Comparison of ENCODE assay signal across 16 cellular contexts in genomic region chr20:1687053-1687452, GRCh38. TPM values are rescaled to one million over a fixed set of nuclear protein-coding genes. Genes with fewer than 3 reads are reported as not detected.
DNase-seq lines count a peak whose midpoint lies in the region; ATAC-seq and TF ChIP-seq lines count a peak whose summit lies in the region.
"Had no signal": no experiment of that assay in that cellular context is flagged by ENCODE, and none has a peak within 500 bp of the region (broad histone marks: within the 10 kb centered on the region; RNA-seq: fewer than 3 reads in every experiment).

No MANE protein-coding gene starts in this region.

- peak overlapping the region; percentile 95 for H3K27ac Mint-ChIP-seq in activated naive CD4-positive, alpha-beta T cell treated with anti-CD3 and anti-CD28 coated beads for 36 hours
- no peak overlapping the region for H3K27ac Mint-ChIP-seq in activated naive CD4-positive, alpha-beta T cell treated with anti-CD3 and anti-CD28 coated beads, Interleukin-2, amount 10 ng/mL, durations not matched to agents 7 days and 5 days
- peak overlapping the region; percentile 92 for H3K27ac Mint-ChIP-seq in CD8-positive, alpha-beta T cell
- H3K27ac Mint-ChIP-seq in activated CD8-positive, alpha-beta T cell treated with anti-CD3 and anti-CD28 coated beads, Interleukin-2, amount 10 ng/mL, durations not matched to agents 7 days and 5 days = peak overlapping the region; percentile 84
- peak overlapping the region; percentile 88 to 97 (median 95) for H3K27ac Mint-ChIP-seq in naive thymus-derived CD8-positive, alpha-beta T cell
- H3K27ac Mint-ChIP-seq: H9 had no signal

- no peaks in the 10 kb centered on the region for H3K36me3 ChIP-seq in CD8-positive, alpha-beta T cell (ENCODE audit: insufficient read depth, low read length)

- H3K4me1 ChIP-seq in CD8-positive, alpha-beta T cell (ENCODE audit: insufficient read depth, low read length) = peaks cover 20% of the 10 kb centered on the region

- POLR2A ChIA-PET in CD8-positive, alpha-beta T cell (lab: Charles Lee) = interaction anchor here (0.8 kb wide), 1 partner anchor 11 kb away, joined by 5 read pairs; no protein-coding TSS in a partner anchor
- POLR2A ChIA-PET in activated CD8-positive, alpha-beta T cell treated with anti-CD3 and anti-CD28 coated beads, Interleukin-2, amount 10 ng/mL, durations not matched to agents 7 days and 5 days (lab: Charles Lee) = interaction anchor here (3.0 kb wide), 1 partner anchor 12 kb away, joined by 38 read pairs; no protein-coding TSS in a partner anchor
- POLR2A ChIA-PET in naive thymus-derived CD8-positive, alpha-beta T cell (lab: Charles Lee) = interaction anchor here (0.6 to 4.4 kb wide), 6 partner anchors 12 to 819 kb away, joined by 3 to 44 read pairs (median 6); no protein-coding TSS in a partner anchor

- H3K9me3 ChIP-seq in CD8-positive, alpha-beta T cell (ENCODE audit: low read length) = no peaks in the 10 kb centered on the region

- H3K27me3 ChIP-seq in CD8-positive, alpha-beta T cell (ENCODE audit: insufficient read depth, low read length) = no peaks in the 10 kb centered on the region

- CTCF ChIA-PET in activated naive CD4-positive, alpha-beta T cell treated with anti-CD3 and anti-CD28 coated beads for 36 hours (lab: Charles Lee) = no interaction called here
- CTCF ChIA-PET in activated naive CD4-positive, alpha-beta T cell treated with anti-CD3 and anti-CD28 coated beads, Interleukin-2, amount 10 ng/mL, durations not matched to agents 7 days and 5 days (lab: Charles Lee) = interaction anchor here (1.4 kb wide), 1 partner anchor 183 kb away, joined by 5 read pairs; no protein-coding TSS in a partner anchor
- CTCF ChIA-PET in CD8-positive, alpha-beta T cell (lab: Charles Lee) = interaction anchor here (1.7 kb wide), 1 partner anchor 10 kb away, joined by 4 read pairs; no protein-coding TSS in a partner anchor
- CTCF ChIA-PET in activated CD8-positive, alpha-beta T cell treated with anti-CD3 and anti-CD28 coated beads, Interleukin-2, amount 10 ng/mL, durations not matched to agents 7 days and 5 days (lab: Charles Lee) = interaction anchor here (0.8 kb wide), 1 partner anchor 9 kb away, joined by 4 read pairs; no protein-coding TSS in a partner anchor

- H3K27ac ChIP-seq in CD8-positive, alpha-beta T cell (ENCODE audit: low read depth, low read length) = peak overlapping the region; percentile 39
- H3K27ac ChIP-seq: HL-60, PC-9 had no signal

- peaks cover 25% of the 10 kb centered on the region for H3K36me3 Mint-ChIP-seq in activated naive CD4-positive, alpha-beta T cell treated with anti-CD3 and anti-CD28 coated beads for 36 hours (ENCODE audit: low read depth)
- peaks cover 15% of the 10 kb centered on the region for H3K36me3 Mint-ChIP-seq in activated naive CD4-positive, alpha-beta T cell treated with anti-CD3 and anti-CD28 coated beads, Interleukin-2, amount 10 ng/mL, durations not matched to agents 7 days and 5 days
- H3K36me3 Mint-ChIP-seq in CD8-positive, alpha-beta T cell = peaks cover 10% of the 10 kb centered on the region
- H3K36me3 Mint-ChIP-seq in activated CD8-positive, alpha-beta T cell treated with anti-CD3 and anti-CD28 coated beads, Interleukin-2, amount 10 ng/mL, durations not matched to agents 7 days and 5 days (ENCODE audit: low read depth) = peaks cover 21% of the 10 kb centered on the region
- peaks cover 6 to 25% (median 11%) of the 10 kb centered on the region in 3 donors for H3K36me3 Mint-ChIP-seq in naive thymus-derived CD8-positive, alpha-beta T cell

- no peaks in the 10 kb centered on the region for H3K27me3 Mint-ChIP-seq in activated naive CD4-positive, alpha-beta T cell treated with anti-CD3 and anti-CD28 coated beads for 36 hours (ENCODE audit: low read depth)
- H3K27me3 Mint-ChIP-seq in activated naive CD4-positive, alpha-beta T cell treated with anti-CD3 and anti-CD28 coated beads, Interleukin-2, amount 10 ng/mL, durations not matched to agents 7 days and 5 days = peaks cover 5% of the 10 kb centered on the region
- H3K27me3 Mint-ChIP-seq in CD8-positive, alpha-beta T cell (ENCODE audit: low read depth) = no peaks in the 10 kb centered on the region
- no peaks in the 10 kb centered on the region for H3K27me3 Mint-ChIP-seq in activated CD8-positive, alpha-beta T cell treated with anti-CD3 and anti-CD28 coated beads, Interleukin-2, amount 10 ng/mL, durations not matched to agents 7 days and 5 days (ENCODE audit: low read depth)
- peaks cover 0 to 1% (median 0%) of the 10 kb centered on the region in 5 donors for H3K27me3 Mint-ChIP-seq in naive thymus-derived CD8-positive, alpha-beta T cell

- TF ChIP-seq CTCF in CD8-positive, alpha-beta T cell (IDR thresholded peaks at IDR 0.05) = no peak

- H3K4me1 Mint-ChIP-seq in activated naive CD4-positive, alpha-beta T cell treated with anti-CD3 and anti-CD28 coated beads for 36 hours (ENCODE audit: low read depth) = peaks cover 74% of the 10 kb centered on the region
- peaks cover 45% of the 10 kb centered on the region for H3K4me1 Mint-ChIP-seq in activated naive CD4-positive, alpha-beta T cell treated with anti-CD3 and anti-CD28 coated beads, Interleukin-2, amount 10 ng/mL, durations not matched to agents 7 days and 5 days
- peaks cover 58% of the 10 kb centered on the region for H3K4me1 Mint-ChIP-seq in CD8-positive, alpha-beta T cell (ENCODE audit: low read depth)
- peaks cover 55% of the 10 kb centered on the region for H3K4me1 Mint-ChIP-seq in activated CD8-positive, alpha-beta T cell treated with anti-CD3 and anti-CD28 coated beads, Interleukin-2, amount 10 ng/mL, durations not matched to agents 7 days and 5 days (ENCODE audit: low read depth)
- peaks cover 31 to 74% (median 53%) of the 10 kb centered on the region in 4 donors for H3K4me1 Mint-ChIP-seq in naive thymus-derived CD8-positive, alpha-beta T cell

- H3K4me3 ChIP-seq in CD8-positive, alpha-beta T cell (ENCODE audit: low read depth, low read length) = peak overlapping the region; percentile 61
- H3K4me3 ChIP-seq: GM12878, PC-9 had no signal

- intact Hi-C loops in activated naive CD4-positive, alpha-beta T cell treated with anti-CD3 and anti-CD28 coated beads for 36 hours (cut with micrococcal nuclease) = loop anchor here (2.0 kb wide), 2 partner anchors 14 to 30 kb away; partner anchors contain the start of gene SIRPG
- intact Hi-C loops in CD8-positive, alpha-beta T cell (cut with DNase I, micrococcal nuclease) = loop anchor here (5.0 kb wide), 3 partner anchors 40 to 55 kb away; no protein-coding TSS in a partner anchor

- ATAC-seq in CD8-positive, alpha-beta T cell = no peak
- no peak for ATAC-seq in activated CD8-positive, alpha-beta T cell treated with anti-CD3 and anti-CD28 coated beads, Interleukin-2, amount 10 ng/mL, durations not matched to agents 7 days and 5 days
- ATAC-seq in naive thymus-derived CD8-positive, alpha-beta T cell = no peak
- ATAC-seq: GM12878 had no signal

- peak overlapping the region; percentile 83 for H3K4me3 Mint-ChIP-seq in activated naive CD4-positive, alpha-beta T cell treated with anti-CD3 and anti-CD28 coated beads for 36 hours
- H3K4me3 Mint-ChIP-seq in activated naive CD4-positive, alpha-beta T cell treated with anti-CD3 and anti-CD28 coated beads, Interleukin-2, amount 10 ng/mL, durations not matched to agents 7 days and 5 days = no peak overlapping the region
- peak overlapping the region; percentile 87 for H3K4me3 Mint-ChIP-seq in CD8-positive, alpha-beta T cell
- no peak overlapping the region for H3K4me3 Mint-ChIP-seq in activated CD8-positive, alpha-beta T cell treated with anti-CD3 and anti-CD28 coated beads, Interleukin-2, amount 10 ng/mL, durations not matched to agents 7 days and 5 days
- H3K4me3 Mint-ChIP-seq in naive thymus-derived CD8-positive, alpha-beta T cell = peak overlapping the region; percentile 90 to 98 (median 92)
- H3K4me3 Mint-ChIP-seq: H9 had no signal

- peaks cover 8% of the 10 kb centered on the region for H3K9me3 Mint-ChIP-seq in activated naive CD4-positive, alpha-beta T cell treated with anti-CD3 and anti-CD28 coated beads for 36 hours
- H3K9me3 Mint-ChIP-seq in activated naive CD4-positive, alpha-beta T cell treated with anti-CD3 and anti-CD28 coated beads, Interleukin-2, amount 10 ng/mL, durations not matched to agents 7 days and 5 days = peaks cover 29% of the 10 kb centered on the region
- no peaks in the 10 kb centered on the region for H3K9me3 Mint-ChIP-seq in CD8-positive, alpha-beta T cell
- H3K9me3 Mint-ChIP-seq in activated CD8-positive, alpha-beta T cell treated with anti-CD3 and anti-CD28 coated beads, Interleukin-2, amount 10 ng/mL, durations not matched to agents 7 days and 5 days (ENCODE audit: insufficient read depth) = peaks cover 8% of the 10 kb centered on the region
- peaks cover 0 to 22% (median 3%) of the 10 kb centered on the region in 9 donors for H3K9me3 Mint-ChIP-seq in naive thymus-derived CD8-positive, alpha-beta T cell

- DNase-seq in activated naive CD4-positive, alpha-beta T cell treated with anti-CD3 and anti-CD28 coated beads for 36 hours = no peak
- DNase-seq in activated naive CD4-positive, alpha-beta T cell treated with anti-CD3 and anti-CD28 coated beads, Interleukin-2, amount 10 ng/mL, durations not matched to agents 7 days and 5 days = no peak
- DNase-seq in CD8-positive, alpha-beta T cell = no peak
- DNase-seq in activated CD8-positive, alpha-beta T cell treated with anti-CD3 and anti-CD28 coated beads, Interleukin-2, amount 10 ng/mL, durations not matched to agents 7 days and 5 days = no peak
- DNase-seq in naive thymus-derived CD8-positive, alpha-beta T cell = no peak
- DNase-seq in cerebellar cortex (ENCODE audit: low spot score) = no peak
- no peak for DNase-seq in NCI-H1694 (lab: John Stamatoyannopoulos, UW)
- DNase-seq: GDM1, H9, NCI-H1048, NCI-H510A treated with DMSO at 0.1 percent for 48 hours, NCI-H82, PC-9 had no signal

RNA-seq across cellular contexts. Expression of gene SIRPG, which starts 29.5 kb away (rescaled TPM):
- total RNA-seq in activated naive CD4-positive, alpha-beta T cell treated with anti-CD3 and anti-CD28 coated beads for 36 hours = 10 to 100 TPM; 35.9 to 36.3 TPM
- total RNA-seq in CD8-positive, alpha-beta T cell = 10 to 100 TPM; 17.1 to 17.6 TPM
- total RNA-seq in activated CD8-positive, alpha-beta T cell treated with anti-CD3 and anti-CD28 coated beads, Interleukin-2, amount 10 ng/mL, durations not matched to agents 7 days and 5 days = 100 to 1,000 TPM; 112 to 123 TPM
- 10 to 100 TPM; 47.5 to 52.2 TPM for total RNA-seq in naive thymus-derived CD8-positive, alpha-beta T cell
- polyA plus RNA-seq in naive thymus-derived CD8-positive, alpha-beta T cell = 100 to 1,000 TPM; 165 to 246 (median 187) TPM
- total RNA-seq: H9, SK-MEL-5 had no signal

Comparison
In these comparisons a context has a peak if more than half of its experiments do, and no peak if none do; other contexts are left out.
1. H3K4me3 Mint-ChIP-seq: peak in activated naive CD4-positive, alpha-beta T cell treated with anti-CD3 and anti-CD28 coated beads for 36 hours (single experiment), CD8-positive, alpha-beta T cell (single experiment) and naive thymus-derived CD8-positive, alpha-beta T cell (10 of 10); none in activated naive CD4-positive, alpha-beta T cell treated with anti-CD3 and anti-CD28 coated beads, Interleukin-2, amount 10 ng/mL, durations not matched to agents 7 days and 5 days (single experiment) and activated CD8-positive, alpha-beta T cell treated with anti-CD3 and anti-CD28 coated beads, Interleukin-2, amount 10 ng/mL, durations not matched to agents 7 days and 5 days (single experiment).